1 cellular context compared by ENCODE assay signal in genomic region chr5:5347442-5347841, GRCh38.
TF ChIP-seq lines count a peak whose summit lies in the region.

No MANE protein-coding gene starts in this region.

TF ChIP-seq in WTC11, 78 proteins besides CTCF, POLR2A, EP300 and RAD21 (continued from another document):
- TF ChIP-seq, protein P1, sequence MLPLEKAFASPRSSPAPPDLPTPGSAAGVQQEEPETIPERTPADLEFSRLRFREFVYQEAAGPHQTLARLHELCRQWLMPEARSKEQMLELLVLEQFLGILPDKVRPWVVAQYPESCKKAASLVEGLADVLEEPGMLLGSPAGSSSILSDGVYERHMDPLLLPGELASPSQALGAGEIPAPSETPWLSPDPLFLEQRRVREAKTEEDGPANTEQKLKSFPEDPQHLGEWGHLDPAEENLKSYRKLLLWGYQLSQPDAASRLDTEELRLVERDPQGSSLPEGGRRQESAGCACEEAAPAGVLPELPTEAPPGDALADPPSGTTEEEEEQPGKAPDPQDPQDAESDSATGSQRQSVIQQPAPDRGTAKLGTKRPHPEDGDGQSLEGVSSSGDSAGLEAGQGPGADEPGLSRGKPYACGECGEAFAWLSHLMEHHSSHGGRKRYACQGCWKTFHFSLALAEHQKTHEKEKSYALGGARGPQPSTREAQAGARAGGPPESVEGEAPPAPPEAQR (CRISPR knock-in tag; IDR thresholded peaks at IDR 0.05): no peak
- TF ChIP-seq, protein P2, sequence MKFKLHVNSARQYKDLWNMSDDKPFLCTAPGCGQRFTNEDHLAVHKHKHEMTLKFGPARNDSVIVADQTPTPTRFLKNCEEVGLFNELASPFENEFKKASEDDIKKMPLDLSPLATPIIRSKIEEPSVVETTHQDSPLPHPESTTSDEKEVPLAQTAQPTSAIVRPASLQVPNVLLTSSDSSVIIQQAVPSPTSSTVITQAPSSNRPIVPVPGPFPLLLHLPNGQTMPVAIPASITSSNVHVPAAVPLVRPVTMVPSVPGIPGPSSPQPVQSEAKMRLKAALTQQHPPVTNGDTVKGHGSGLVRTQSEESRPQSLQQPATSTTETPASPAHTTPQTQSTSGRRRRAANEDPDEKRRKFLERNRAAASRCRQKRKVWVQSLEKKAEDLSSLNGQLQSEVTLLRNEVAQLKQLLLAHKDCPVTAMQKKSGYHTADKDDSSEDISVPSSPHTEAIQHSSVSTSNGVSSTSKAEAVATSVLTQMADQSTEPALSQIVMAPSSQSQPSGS (CRISPR knock-in tag; IDR thresholded peaks at IDR 0.05; ENCODE audit: borderline replicate concordance, low read depth): no peak
- TF ChIP-seq ZNF232 (CRISPR knock-in tag; IDR thresholded peaks at IDR 0.05): no peak
- TF ChIP-seq JUN (CRISPR knock-in tag; IDR thresholded peaks at IDR 0.05): no peak
- no peak for TF ChIP-seq GTF2I (CRISPR knock-in tag; conservative IDR thresholded peaks at IDR 0.05)
- TF ChIP-seq, protein P3, sequence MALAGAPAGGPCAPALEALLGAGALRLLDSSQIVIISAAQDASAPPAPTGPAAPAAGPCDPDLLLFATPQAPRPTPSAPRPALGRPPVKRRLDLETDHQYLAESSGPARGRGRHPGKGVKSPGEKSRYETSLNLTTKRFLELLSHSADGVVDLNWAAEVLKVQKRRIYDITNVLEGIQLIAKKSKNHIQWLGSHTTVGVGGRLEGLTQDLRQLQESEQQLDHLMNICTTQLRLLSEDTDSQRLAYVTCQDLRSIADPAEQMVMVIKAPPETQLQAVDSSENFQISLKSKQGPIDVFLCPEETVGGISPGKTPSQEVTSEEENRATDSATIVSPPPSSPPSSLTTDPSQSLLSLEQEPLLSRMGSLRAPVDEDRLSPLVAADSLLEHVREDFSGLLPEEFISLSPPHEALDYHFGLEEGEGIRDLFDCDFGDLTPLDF (CRISPR knock-in tag; IDR thresholded peaks at IDR 0.05): no peak
- TF ChIP-seq ZNF138 (CRISPR knock-in tag; conservative IDR thresholded peaks at IDR 0.05): no peak
- no peak for TF ChIP-seq HMGA2 (CRISPR knock-in tag; IDR thresholded peaks at IDR 0.05)
- no peak for TF ChIP-seq SMAD4 (CRISPR knock-in tag; IDR thresholded peaks at IDR 0.05)
